Comparison of ENCODE assay signal across 6 cellular contexts in genomic region chr9:68343992-68344391, GRCh38. TPM values are rescaled to one million over a fixed set of nuclear protein-coding genes. Genes with fewer than 3 reads are reported as not detected.
"Had no signal": no experiment of that assay in that cellular context is flagged by ENCODE, and none has a peak within 500 bp of the region (broad histone marks: within the 10 kb centered on the region; RNA-seq: fewer than 3 reads in every experiment).

No MANE protein-coding gene starts in this region.

RNA-seq across cellular contexts. Expression of gene PGM5, which starts 12.4 kb away (rescaled TPM):
- total RNA-seq: LHCN-M2, MCF 10A, OCI-LY7 had no signal

RNA-seq across cellular contexts. Expression of gene FOXD4L3, which starts 41.3 kb away (rescaled TPM):
- total RNA-seq: HT-29, LHCN-M2, PC-3, SJSA1 had no signal
